Comparison of ENCODE assay signal across 8 cellular contexts in genomic region chr4:98928505-98929340, GRCh38. TPM values are rescaled to one million over a fixed set of nuclear protein-coding genes. Genes with fewer than 3 reads are reported as not detected.
DNase-seq lines count a peak whose midpoint lies in the region; ATAC-seq, FAIRE-seq and TF ChIP-seq lines count a peak whose summit lies in the region.

TSS of gene EIF4E (minus strand) at chr4:98929133. CDS start at chr4:98929112, 21 bp downstream.

- H3K36me3 ChIP-seq in adrenal gland (replicated peaks in 1 of 2) (no peaks in the 10 kb centered on the region), heart right ventricle (peaks cover 0 to 11% (median 0%) of the 10 kb centered on the region in 9 donors), upper lobe of left lung (peaks cover 0 to 3% (median 1%) of the 10 kb centered on the region in 4 donors)

- intact Hi-C loops in adrenal gland (cut with DNase I): no loop called here
- intact Hi-C loops in heart right ventricle (cut with DNase I): loop anchor here in 4 of 10 donors (2.0 to 10.0 kb wide), 5 partner anchors 66 to 666 kb away; partner anchors contain the start of genes METAP1 (in 4 of the 4), RAP1GDS1 (in 1 of the 4) and TSPAN5 (in 1 of the 4)
- intact Hi-C loops in posterior cingulate gyrus (cut with DNase I): loop anchor here (1.0 to 5.0 kb wide), 5 partner anchors 67 to 666 kb away; partner anchors contain the start of genes ADH5, METAP1, RAP1GDS1 and TSPAN5

- ATAC-seq in HG02852 (IDR thresholded peaks at IDR 0.05; ENCODE audit: unreplicated experiment) (peak; percentile 69), heart right ventricle (peak; percentile 91 to 98 (median 96)), upper lobe of left lung (ENCODE audit: low FRiP score in 2 of 2) (peak; percentile 94 to 98)

- FAIRE-seq in GM12891 (lab: Jason Lieb, UNC): no peak

- no peak for TF ChIP-seq EP300 in upper lobe of left lung (IDR thresholded peaks at IDR 0.05)

- H3K27ac ChIP-seq in adrenal gland (peak within 1 kb of the TSS; percentile 91 to 100 (median 97)), heart right ventricle (peak within 1 kb of the TSS; percentile 79 to 96 (median 93)), upper lobe of left lung (peak within 1 kb of the TSS; percentile 89 to 98 (median 93))

- peak; percentile 71 for DNase-seq in GM12891 (ENCODE audit: insufficient read length, low spot score)
- DNase-seq in NCI-H146 (lab: John Stamatoyannopoulos, UW): peak; percentile 92
- peak; percentile 95 to 99 (median 96) for DNase-seq in T-helper 1 cell
- peak; percentile 97 to 99 (median 99) for DNase-seq in adrenal gland
- DNase-seq in heart right ventricle: peak; percentile 97 to 98
- DNase-seq in posterior cingulate gyrus: peak; percentile 92 to 99 (median 94)
- peak; percentile 95 to 99 for DNase-seq in upper lobe of left lung

- TF ChIP-seq CTCF in adrenal gland (IDR thresholded peaks at IDR 0.05) (peak in 2 of 6 experiments; percentile 7 to 37), heart right ventricle (IDR thresholded peaks at IDR 0.05) (peak in 6 of 9 donors; percentile 14 to 40 (median 32)), upper lobe of left lung (IDR thresholded peaks at IDR 0.05) (peak in 3 of 6 experiments; percentile 28 to 31 (median 30))

- H3K9me3 ChIP-seq in adrenal gland (replicated peaks in 1 of 3) (no peaks in the 10 kb centered on the region), heart right ventricle (no peaks in the 10 kb centered on the region), upper lobe of left lung (no peaks in the 10 kb centered on the region)

- peak; percentile 71 for TF ChIP-seq POLR2A in GM12891 (IDR thresholded peaks at IDR 0.05; ENCODE audit: low read depth, low read length)
- peak in 1 of 2 donors; percentile 39 for TF ChIP-seq POLR2A in adrenal gland (IDR thresholded peaks at IDR 0.05)
- TF ChIP-seq POLR2A in upper lobe of left lung (IDR thresholded peaks at IDR 0.05): peak in 2 of 4 donors; percentile 22 to 58

- no peaks in the 10 kb centered on the region for H3K27me3 ChIP-seq in adrenal gland
- H3K27me3 ChIP-seq in heart right ventricle: no peaks in the 10 kb centered on the region
- no peaks in the 10 kb centered on the region for H3K27me3 ChIP-seq in upper lobe of left lung

- peaks cover 18 to 23% of the 10 kb centered on the region in 2 donors for H3K4me1 ChIP-seq in adrenal gland (replicated peaks in 1 of 2)
- H3K4me1 ChIP-seq in heart right ventricle: peaks cover 0 to 52% (median 24%) of the 10 kb centered on the region in 9 donors
- peaks cover 3 to 15% (median 15%) of the 10 kb centered on the region in 4 donors for H3K4me1 ChIP-seq in upper lobe of left lung

- H3K4me3 ChIP-seq in adrenal gland (peak within 1 kb of the TSS; percentile 86 to 96 (median 90)), heart right ventricle (peak within 1 kb of the TSS; percentile 82 to 97 (median 91)), upper lobe of left lung (peak within 1 kb of the TSS; percentile 76 to 92 (median 83))

- whole genome bisulfite sequencing in adrenal gland, 4 donors: 0 to 1% (median 0%) methylated on average over 26 to 68 of the region's 68 CpGs
- 0% methylated on average over 66 to 68 of the region's 68 CpGs for WGBS in heart right ventricle, 2 donors
- 1 to 2% methylated on average over 39 to 65 of the region's 68 CpGs for WGBS in upper lobe of left lung, 2 donors

TF ChIP-seq in GM12891, 5 proteins besides CTCF, POLR2A, EP300 and RAD21:
- TF ChIP-seq POLR2AphosphoS5 (IDR thresholded peaks at IDR 0.05; ENCODE audit: low read depth, low read length) (no peak; the same call in 1 of the 2 replicates), TAF1 (IDR thresholded peaks at IDR 0.05; ENCODE audit: low read depth, low read length) (peak; percentile 85), PAX5 (IDR thresholded peaks at IDR 0.05; ENCODE audit: insufficient read depth, low read length, severe bottlenecking) (peak; percentile 42)

RNA-seq across cellular contexts. Expression of gene EIF4E, which starts in this region (rescaled TPM):
- 59.2 TPM for polyA plus RNA-seq in GM12891 (2012; ENCODE audit: low read depth, missing spikeins)
- total RNA-seq in adrenal gland (10 to 100 TPM; 47.5 to 84.6 (median 66.8) TPM), heart right ventricle (10 to 100 TPM; 48.7 to 70.4 (median 58.4) TPM), upper lobe of left lung (100 to 1,000 TPM in 1 of 6 donors, 10 to 100 TPM in 5; 20.8 to 109 (median 59.5) TPM)
- polyA plus RNA-seq in adrenal gland (100 to 1,000 TPM in 1 of 3 donors, 10 to 100 TPM in 1, 1 to 10 TPM in 1; 5.9 to 151 (median 19.9) TPM), heart right ventricle (10 to 100 TPM in 1 of 2 donors, 1 to 10 TPM in 1; 5.3 to 32.7 TPM)

Comparison
In these comparisons a context has a peak if more than half of its experiments do, and no peak if none do; other contexts are left out.
1. Peak in every context shown above with its lines: DNase-seq, ATAC-seq, H3K4me3 ChIP-seq and H3K27ac ChIP-seq.